18 cellular contexts compared by ENCODE assay signal in genomic region chr2:230982528-230982927, GRCh38. TPM values are rescaled to one million over a fixed set of nuclear protein-coding genes. Genes with fewer than 3 reads are reported as not detected.
DNase-seq lines count a peak whose midpoint lies in the region; ATAC-seq, FAIRE-seq and TF ChIP-seq lines count a peak whose summit lies in the region.
"Had no signal": no experiment of that assay in that cellular context is flagged by ENCODE, and none has a peak within 500 bp of the region (broad histone marks: within the 10 kb centered on the region; RNA-seq: fewer than 3 reads in every experiment).

No MANE protein-coding gene starts in this region.

- H3F3A ChIP-seq in smooth muscle cell (ENCODE audit: low read depth): no peaks in the 10 kb centered on the region

- H3K36me3 ChIP-seq in GM12878 (ENCODE audit: control insufficient read depth in 2 of 2, insufficient read depth in 2 of 2, low read length in 1 of 2) (no peaks in the 10 kb centered on the region), smooth muscle cell (ENCODE audit: low read depth) (no peaks in the 10 kb centered on the region)
- H3K36me3 ChIP-seq in naive thymus-derived CD4-positive, alpha-beta T cell (ENCODE audit: control insufficient read depth in 2 of 3, insufficient read depth in 3 of 3, low read length in 3 of 3): no peaks in the 10 kb centered on the region
- H3K36me3 ChIP-seq: HAP-1 had no signal

- TF ChIP-seq CTCF in natural killer cell (IDR thresholded peaks at IDR 0.05) (no peak), GM12878 (IDR thresholded peaks at IDR 0.05 in 2 of 3, conservative IDR thresholded peaks at IDR 0.05 in 1 of 3; ENCODE audit: control insufficient read depth in 2 of 3, extremely low read depth in 1 of 3, insufficient read depth in 1 of 3, low read depth in 3 of 3, low read length in 3 of 3) (no peak), smooth muscle cell (IDR thresholded peaks at IDR 0.05; ENCODE audit: borderline replicate concordance, insufficient read depth, poor library complexity, severe bottlenecking) (no peak)

- H2AFZ ChIP-seq in GM12878 (ENCODE audit: control insufficient read depth, low read depth, low read length) (no peak overlapping the region), smooth muscle cell (ENCODE audit: low read depth) (no peak overlapping the region)

- WGBS in GM12878 (ENCODE audit: insufficient coverage, insufficient replicate concordance, low lambda C conversion rate, missing lambda C conversion rate): 3% methylated on average over 3 of the region's 3 CpGs
- 86% methylated on average over 3 of the region's 3 CpGs for WGBS in smooth muscle cell (ENCODE audit: low lambda C conversion rate)

- no peak overlapping the region for H3K4me3 ChIP-seq in GM12878
- no peak overlapping the region for H3K4me3 ChIP-seq in naive thymus-derived CD4-positive, alpha-beta T cell (ENCODE audit: low read length)
- no peak overlapping the region for H3K4me3 ChIP-seq in smooth muscle cell
- H3K4me3 ChIP-seq: HAP-1 had no signal

- no peaks in the 10 kb centered on the region for H3K9me3 Mint-ChIP-seq in natural killer cell treated with Interleukin-12 subunit alpha and Interleukin-12 subunit beta and Interleukin-15 and Interleukin-18, amount 100 ng/mL, for 72 hours
- no peaks in the 10 kb centered on the region for H3K9me3 Mint-ChIP-seq in natural killer cell
- H3K9me3 Mint-ChIP-seq in T-helper 2 cell treated with Interferon-gamma antibody and Interleukin-4, amounts not matched to agents 5 μg/mL and 100 μg/mL, for 36 hours: no peaks in the 10 kb centered on the region
- H3K9me3 Mint-ChIP-seq in naive thymus-derived CD4-positive, alpha-beta T cell: no peaks in the 10 kb centered on the region
- H3K9me3 Mint-ChIP-seq: IgD-negative memory B cell had no signal

- TF ChIP-seq POLR2A in GM12878 (IDR thresholded peaks at IDR 0.05; ENCODE audit: low read depth, low read length): no peak

- RAD21 ChIA-PET in GM12878 (lab: Charles Lee; ENCODE audit: unreplicated experiment): interaction anchor here (0.6 to 10.9 kb wide), 6 partner anchors 8 to 158 kb away, joined by 3 to 400 read pairs (median 61); partner anchors contain the start of gene GPR55

- H4K20me1 ChIP-seq in GM12878 (ENCODE audit: control insufficient read depth, insufficient read depth): no peaks in the 10 kb centered on the region
- H4K20me1 ChIP-seq in smooth muscle cell (ENCODE audit: low read depth): no peaks in the 10 kb centered on the region

- ATAC-seq in natural killer cell treated with Interleukin-12 subunit alpha and Interleukin-12 subunit beta and Interleukin-15 and Interleukin-18, amount 100 ng/mL, for 72 hours: no peak
- ATAC-seq in natural killer cell: no peak
- ATAC-seq in GM12878: no peak
- no peak for ATAC-seq in naive thymus-derived CD4-positive, alpha-beta T cell

- no TSS peak for BruUV-seq in GM12878 (replicated peaks; lab: Mats Ljungman, UMichigan)

- H3K4me1 ChIP-seq in GM12878 (ENCODE audit: control insufficient read depth, insufficient read depth, low read length): peaks cover 85% of the 10 kb centered on the region
- peaks cover 12 to 32% of the 10 kb centered on the region in 2 donors for H3K4me1 ChIP-seq in naive thymus-derived CD4-positive, alpha-beta T cell (ENCODE audit: control insufficient read depth in 2 of 2, insufficient read depth in 2 of 2, low read length in 2 of 2)
- H3K4me1 ChIP-seq in smooth muscle cell (ENCODE audit: low read depth): no peaks in the 10 kb centered on the region

- peak overlapping the region; percentile 52 for H3K4me2 ChIP-seq in GM12878 (ENCODE audit: control insufficient read depth, insufficient read depth)
- H3K4me2 ChIP-seq in smooth muscle cell: no peak overlapping the region

- no peaks in the 10 kb centered on the region for H3K9me3 ChIP-seq in GM12878 (replicated peaks; ENCODE audit: control insufficient read depth, insufficient read depth, low read length)
- H3K9me3 ChIP-seq in naive thymus-derived CD4-positive, alpha-beta T cell (ENCODE audit: control insufficient read depth in 2 of 3, low read length in 3 of 3): no peaks in the 10 kb centered on the region
- H3K9me3 ChIP-seq in smooth muscle cell (replicated peaks; ENCODE audit: low read depth): no peaks in the 10 kb centered on the region
- H3K9me3 ChIP-seq: HAP-1 had no signal

- no peak for FAIRE-seq in GM12878 (lab: Jason Lieb, UNC)
- FAIRE-seq: HTR-8/SVneo had no signal

- intact Hi-C loops in natural killer cell (cut with micrococcal nuclease): no loop called here
- intact Hi-C loops in GM12878 (cut with micrococcal nuclease; ENCODE audit: unreplicated experiment): no loop called here
- intact Hi-C loops in naive thymus-derived CD4-positive, alpha-beta T cell (cut with micrococcal nuclease): no loop called here

- H3K4me1 Mint-ChIP-seq in natural killer cell treated with Interleukin-12 subunit alpha and Interleukin-12 subunit beta and Interleukin-15 and Interleukin-18, amount 100 ng/mL, for 72 hours (ENCODE audit: low read depth in 2 of 2): peaks cover 35 to 73% of the 10 kb centered on the region in 2 donors
- H3K4me1 Mint-ChIP-seq in natural killer cell: peaks cover 19 to 30% of the 10 kb centered on the region in 2 donors
- H3K4me1 Mint-ChIP-seq in T-helper 2 cell treated with Interferon-gamma antibody and Interleukin-4, amounts not matched to agents 5 μg/mL and 100 μg/mL, for 36 hours (ENCODE audit: low read depth): peaks cover 63% of the 10 kb centered on the region
- H3K4me1 Mint-ChIP-seq in naive thymus-derived CD4-positive, alpha-beta T cell: peaks cover 16 to 54% (median 19%) of the 10 kb centered on the region in 7 donors

- DNase-seq in natural killer cell treated with Interleukin-12 subunit alpha and Interleukin-12 subunit beta and Interleukin-15 and Interleukin-18, amount 100 ng/mL, for 72 hours (ENCODE audit: low spot score): no peak
- DNase-seq in natural killer cell: no peak
- DNase-seq in T-helper 2 cell treated with Interferon-gamma antibody and Interleukin-4, amounts not matched to agents 5 μg/mL and 100 μg/mL, for 36 hours (ENCODE audit: low spot score): no peak
- DNase-seq in GM12878 (ENCODE audit: low read depth, low spot score): no peak
- no peak for DNase-seq in naive thymus-derived CD4-positive, alpha-beta T cell
- no peak for DNase-seq in smooth muscle cell (lab: John Stamatoyannopoulos, UW; ENCODE audit: unreplicated experiment)
- DNase-seq in NCI-H1694 treated with DMSO at 0.1 percent for 48 hours (lab: John Stamatoyannopoulos, UW): no peak
- DNase-seq: DMS153, NCI-H1105, NCI-H1694, NCI-H226, NCI-H524 treated with DMSO at 0.1 percent for 48 hours had no signal

- no peak for TF ChIP-seq EP300 in GM12878 (IDR thresholded peaks at IDR 0.05; ENCODE audit: borderline replicate concordance in 1 of 2, control insufficient read depth in 1 of 2, low read depth in 2 of 2, low read length in 2 of 2)

- H3K27me3 ChIP-seq in GM12878 (replicated peaks in 1 of 2; ENCODE audit: control insufficient read depth in 2 of 2, insufficient read depth in 2 of 2, low read length in 1 of 2) (no peaks in the 10 kb centered on the region), smooth muscle cell (ENCODE audit: low read depth) (no peaks in the 10 kb centered on the region)
- H3K27me3 ChIP-seq in naive thymus-derived CD4-positive, alpha-beta T cell (ENCODE audit: control insufficient read depth in 2 of 2, insufficient read depth in 2 of 2, low read length in 2 of 2): no peaks in the 10 kb centered on the region

- in situ Hi-C loops in GM12878 (cut with MboI): loop anchor here (10.0 kb wide), 1 partner anchor 58 kb away; the partner anchor contains the start of gene GPR55

- POLR2A ChIA-PET in GM12878 (lab: Charles Lee): interaction anchor here (1.4 to 8.4 kb wide), 5 partner anchors 9 to 58 kb away, joined by 7 to 144 read pairs (median 15); partner anchors contain the start of gene GPR55
- POLR2A ChIA-PET in naive thymus-derived CD4-positive, alpha-beta T cell (lab: Charles Lee): no interaction called here

- SMC1A ChIA-PET in GM12878 (lab: Charles Lee; ENCODE audit: uncharacterized antibody, unreplicated experiment): interaction anchor here (0.9 to 10.0 kb wide), 7 partner anchors 11 to 158 kb away, joined by 3 to 411 read pairs (median 122); partner anchors contain the start of gene GPR55

- peak overlapping the region in 1 of 2 donors; percentile 67 for H3K27ac Mint-ChIP-seq in natural killer cell treated with Interleukin-12 subunit alpha and Interleukin-12 subunit beta and Interleukin-15 and Interleukin-18, amount 100 ng/mL, for 72 hours
- H3K27ac Mint-ChIP-seq in natural killer cell: no peak overlapping the region
- H3K27ac Mint-ChIP-seq in T-helper 2 cell treated with Interferon-gamma antibody and Interleukin-4, amounts not matched to agents 5 μg/mL and 100 μg/mL, for 36 hours: no peak overlapping the region
- H3K27ac Mint-ChIP-seq in naive thymus-derived CD4-positive, alpha-beta T cell: no peak overlapping the region
- H3K27ac Mint-ChIP-seq: IgD-negative memory B cell had no signal

- peak overlapping the region; percentile 85 for H3K4me3 Mint-ChIP-seq in natural killer cell treated with Interleukin-12 subunit alpha and Interleukin-12 subunit beta and Interleukin-15 and Interleukin-18, amount 100 ng/mL, for 72 hours
- no peak overlapping the region for H3K4me3 Mint-ChIP-seq in natural killer cell
- H3K4me3 Mint-ChIP-seq in T-helper 2 cell treated with Interferon-gamma antibody and Interleukin-4, amounts not matched to agents 5 μg/mL and 100 μg/mL, for 36 hours: peak overlapping the region; percentile 39
- no peak overlapping the region for H3K4me3 Mint-ChIP-seq in naive thymus-derived CD4-positive, alpha-beta T cell

- peak overlapping the region; percentile 100 for H3K27ac ChIP-seq in GM12878 (ENCODE audit: control insufficient read depth, insufficient read depth)
- H3K27ac ChIP-seq in naive thymus-derived CD4-positive, alpha-beta T cell (ENCODE audit: low read depth, low read length): no peak overlapping the region
- no peak overlapping the region for H3K27ac ChIP-seq in smooth muscle cell (ENCODE audit: low read depth)
- H3K27ac ChIP-seq: C4-2B, HL-60 had no signal

- H3K79me2 ChIP-seq in GM12878 (ENCODE audit: control insufficient read depth, insufficient read depth, low read length) (peaks cover 50% of the 10 kb centered on the region), smooth muscle cell (ENCODE audit: low read depth) (no peaks in the 10 kb centered on the region)

- H3K9ac ChIP-seq in GM12878 (ENCODE audit: control insufficient read depth, insufficient read depth, low read length) (peak overlapping the region; percentile 32; the same call in 1 of the 2 replicates), smooth muscle cell (ENCODE audit: low read depth) (no peak overlapping the region)

- no peak for TF ChIP-seq RAD21 in GM12878 (IDR thresholded peaks at IDR 0.05; ENCODE audit: insufficient read depth, low read depth, low read length)

- H3K36me3 Mint-ChIP-seq in natural killer cell treated with Interleukin-12 subunit alpha and Interleukin-12 subunit beta and Interleukin-15 and Interleukin-18, amount 100 ng/mL, for 72 hours: peaks cover 5% of the 10 kb centered on the region
- no peaks in the 10 kb centered on the region for H3K36me3 Mint-ChIP-seq in natural killer cell
- H3K36me3 Mint-ChIP-seq in T-helper 2 cell treated with Interferon-gamma antibody and Interleukin-4, amounts not matched to agents 5 μg/mL and 100 μg/mL, for 36 hours (ENCODE audit: low read depth): no peaks in the 10 kb centered on the region
- H3K36me3 Mint-ChIP-seq in naive thymus-derived CD4-positive, alpha-beta T cell: no peaks in the 10 kb centered on the region
- H3K36me3 Mint-ChIP-seq: IgD-negative memory B cell had no signal

- CTCF ChIA-PET in GM12878 (lab: Yijun Ruan, JAX): interaction anchor here (0.8 to 10.9 kb wide), 11 partner anchors 8 to 246 kb away, joined by 3 to 372 read pairs (median 3); no protein-coding TSS in a partner anchor
- CTCF ChIA-PET in naive thymus-derived CD4-positive, alpha-beta T cell (lab: Charles Lee): no interaction called here

- peaks cover 8 to 44% of the 10 kb centered on the region in 2 donors for H3K27me3 Mint-ChIP-seq in natural killer cell treated with Interleukin-12 subunit alpha and Interleukin-12 subunit beta and Interleukin-15 and Interleukin-18, amount 100 ng/mL, for 72 hours
- peaks cover 42 to 72% of the 10 kb centered on the region in 2 donors for H3K27me3 Mint-ChIP-seq in natural killer cell (ENCODE audit: low read depth in 2 of 2)
- H3K27me3 Mint-ChIP-seq in T-helper 2 cell treated with Interferon-gamma antibody and Interleukin-4, amounts not matched to agents 5 μg/mL and 100 μg/mL, for 36 hours (ENCODE audit: low read depth): peaks cover 32% of the 10 kb centered on the region
- H3K27me3 Mint-ChIP-seq in naive thymus-derived CD4-positive, alpha-beta T cell: peaks cover 0 to 32% (median 0%) of the 10 kb centered on the region in 5 donors

RNA-seq across cellular contexts. Expression of gene SPATA3, which starts 13.4 kb away (rescaled TPM):
- under 1 TPM in 1 of 2 donors, not detected in 1; 0.50 TPM for total RNA-seq in natural killer cell treated with Interleukin-12 subunit alpha and Interleukin-12 subunit beta and Interleukin-15 and Interleukin-18, amount 100 ng/mL, for 72 hours
- total RNA-seq in natural killer cell (not detected), GM12878 (2014; rRNA removed) (not detected in 2 replicates), GM12878 (2014; rRNA removed; fragmentation: Illumina TruSeq; extraction: Trizol) (not detected in 2 replicates), GM12878 (2021) (0.19 TPM in 1 of 2 replicates, not detected in the other), smooth muscle cell (not detected in 2 replicates)
- 0.71 TPM in 1 of 2 replicates, not detected in the other for total RNA-seq in GM12878 (2013; cell fraction: nucleolus; rRNA removed)
- polyA plus RNA-seq in GM12878 (2011; ENCODE audit: low read depth): not detected
- polyA plus RNA-seq in GM12878 (2011; rRNA removed) (not detected in 2 replicates), GM12878 (2014; fragmentation: Illumina TruSeq; extraction: Trizol) (not detected in 2 replicates), GM12878 (2014; fragmentation: Nextera tagmentation; extraction: Ambion mirVana) (not detected), GM12878 (2014; rRNA removed) (0.22 TPM in 1 of 2 replicates, not detected in the other), GM12878 (2016; fragmentation: Nextera tagmentation; extraction: Ambion mirVana) (not detected), smooth muscle cell (not detected in 2 replicates)
- polyA plus RNA-seq in GM12878 (2011; cell fraction: cytosol; rRNA removed): not detected in 2 replicates
- polyA plus RNA-seq in GM12878 (2011; cell fraction: nucleus; rRNA removed): not detected in 2 replicates
- polyA plus RNA-seq in GM12878 (2012): not detected in 2 replicates
- not detected in 2 replicates for polyA minus RNA-seq in GM12878 (2011; rRNA and poly(A)+ RNA removed)
- not detected in 2 replicates for polyA minus RNA-seq in GM12878 (2011; cell fraction: cytosol; rRNA and poly(A)+ RNA removed)
- not detected in 2 replicates for polyA minus RNA-seq in GM12878 (2011; cell fraction: nucleus; rRNA and poly(A)+ RNA removed)
- total RNA-seq in naive thymus-derived CD4-positive, alpha-beta T cell: not detected
- polyA plus RNA-seq in naive thymus-derived CD4-positive, alpha-beta T cell: not detected
- total RNA-seq: LHCN-M2 had no signal
- polyA plus RNA-seq: IgD-negative memory B cell had no signal

RNA-seq across cellular contexts. Expression of gene C2orf72, which starts 54.8 kb away (rescaled TPM):
- total RNA-seq in natural killer cell treated with Interleukin-12 subunit alpha and Interleukin-12 subunit beta and Interleukin-15 and Interleukin-18, amount 100 ng/mL, for 72 hours: 1 to 10 TPM in 1 of 2 donors, under 1 TPM in 1; 0.36 to 2.2 TPM
- total RNA-seq in natural killer cell: not detected
- 0.20 and 0.25 TPM in 2 replicates for total RNA-seq in GM12878 (2013; cell fraction: nucleolus; rRNA removed)
- total RNA-seq in GM12878 (2014; rRNA removed): under 0.01 TPM in 1 of 2 replicates, not detected in the other
- not detected in 2 replicates for total RNA-seq in GM12878 (2014; rRNA removed; fragmentation: Illumina TruSeq; extraction: Trizol)
- 0.08 and 0.18 TPM in 2 replicates for total RNA-seq in GM12878 (2021)
- 0.26 TPM for polyA plus RNA-seq in GM12878 (2011; ENCODE audit: low read depth)
- 0.23 and 0.29 TPM in 2 replicates for polyA plus RNA-seq in GM12878 (2011; rRNA removed)
- 0.22 and 0.81 TPM in 2 replicates for polyA plus RNA-seq in GM12878 (2011; cell fraction: cytosol; rRNA removed)
- polyA plus RNA-seq in GM12878 (2011; cell fraction: nucleus; rRNA removed): 0.53 and 0.73 TPM in 2 replicates
- 0.32 and 0.48 TPM in 2 replicates for polyA plus RNA-seq in GM12878 (2012)
- polyA plus RNA-seq in GM12878 (2014; fragmentation: Illumina TruSeq; extraction: Trizol): not detected in 2 replicates
- polyA plus RNA-seq in GM12878 (2014; fragmentation: Nextera tagmentation; extraction: Ambion mirVana): not detected
- 0.03 TPM in 1 of 2 replicates, not detected in the other for polyA plus RNA-seq in GM12878 (2014; rRNA removed)
- polyA plus RNA-seq in GM12878 (2016; fragmentation: Nextera tagmentation; extraction: Ambion mirVana): not detected
- 0.37 and 0.46 TPM in 2 replicates for polyA minus RNA-seq in GM12878 (2011; rRNA and poly(A)+ RNA removed)
- polyA minus RNA-seq in GM12878 (2011; cell fraction: cytosol; rRNA and poly(A)+ RNA removed): 0.94 TPM in 1 of 2 replicates, not detected in the other
- polyA minus RNA-seq in GM12878 (2011; cell fraction: nucleus; rRNA and poly(A)+ RNA removed): 0.24 TPM in 1 of 2 replicates, not detected in the other
- under 1 TPM in 1 of 5 experiments, not detected in 4; 0.60 TPM for total RNA-seq in naive thymus-derived CD4-positive, alpha-beta T cell
- polyA plus RNA-seq in naive thymus-derived CD4-positive, alpha-beta T cell: not detected
- 0.40 and 1.2 TPM in 2 replicates for total RNA-seq in smooth muscle cell
- polyA plus RNA-seq in smooth muscle cell: 0.48 and 1.1 TPM in 2 replicates
- polyA plus RNA-seq: IgD-negative memory B cell had no signal

RNA-seq across cellular contexts. Expression of gene GPR55, which starts 57.5 kb away (rescaled TPM):
- 1 to 10 TPM in 1 of 2 donors, under 1 TPM in 1; 0.26 to 5.5 TPM for total RNA-seq in natural killer cell treated with Interleukin-12 subunit alpha and Interleukin-12 subunit beta and Interleukin-15 and Interleukin-18, amount 100 ng/mL, for 72 hours
- total RNA-seq in natural killer cell (1 to 10 TPM in 1 of 3 donors, under 1 TPM in 2; 0.09 to 1.1 (median 0.40) TPM), GM12878 (2014; rRNA removed) (11.2 and 12.3 TPM in 2 replicates), GM12878 (2014; rRNA removed; fragmentation: Illumina TruSeq; extraction: Trizol) (18.1 and 19.2 TPM in 2 replicates), GM12878 (2021) (26.8 and 30.1 TPM in 2 replicates), smooth muscle cell (not detected in 2 replicates)
- 20.6 and 24.6 TPM in 2 replicates for total RNA-seq in GM12878 (2013; cell fraction: nucleolus; rRNA removed)
- 12.4 TPM for polyA plus RNA-seq in GM12878 (2011; ENCODE audit: low read depth)
- polyA plus RNA-seq in GM12878 (2011; rRNA removed) (16.5 and 26.9 TPM in 2 replicates), GM12878 (2014; fragmentation: Illumina TruSeq; extraction: Trizol) (20.4 and 24.4 TPM in 2 replicates), GM12878 (2014; fragmentation: Nextera tagmentation; extraction: Ambion mirVana) (1 to 10 TPM; 2.1 to 5.5 TPM), GM12878 (2014; rRNA removed) (23.4 and 23.5 TPM in 2 replicates), GM12878 (2016; fragmentation: Nextera tagmentation; extraction: Ambion mirVana) (10 to 100 TPM; 12.6 to 13.2 TPM), smooth muscle cell (not detected in 2 replicates)
- 26.5 and 38.7 TPM in 2 replicates for polyA plus RNA-seq in GM12878 (2011; cell fraction: cytosol; rRNA removed)
- polyA plus RNA-seq in GM12878 (2011; cell fraction: nucleus; rRNA removed): 39.0 and 48.7 TPM in 2 replicates
- polyA plus RNA-seq in GM12878 (2012): 17.2 and 17.7 TPM in 2 replicates
- 60.8 and 66.5 TPM in 2 replicates for polyA minus RNA-seq in GM12878 (2011; rRNA and poly(A)+ RNA removed)
- polyA minus RNA-seq in GM12878 (2011; cell fraction: cytosol; rRNA and poly(A)+ RNA removed): 6.0 and 6.2 TPM in 2 replicates
- 10.9 and 19.2 TPM in 2 replicates for polyA minus RNA-seq in GM12878 (2011; cell fraction: nucleus; rRNA and poly(A)+ RNA removed)
- total RNA-seq in naive thymus-derived CD4-positive, alpha-beta T cell: 1 to 10 TPM; 1.3 to 8.8 (median 2.5) TPM
- 1 to 10 TPM; 1.4 to 1.5 TPM for polyA plus RNA-seq in naive thymus-derived CD4-positive, alpha-beta T cell
- total RNA-seq: LHCN-M2 had no signal

Comparison
In these comparisons a context has a peak if more than half of its experiments do, and no peak if none do; other contexts are left out.
1. H3K4me3 Mint-ChIP-seq: peak in natural killer cell treated with Interleukin-12 subunit alpha and Interleukin-12 subunit beta and Interleukin-15 and Interleukin-18, amount 100 ng/mL, for 72 hours (single experiment) and T-helper 2 cell treated with Interferon-gamma antibody and Interleukin-4, amounts not matched to agents 5 μg/mL and 100 μg/mL, for 36 hours (single experiment); none in natural killer cell (single experiment) and naive thymus-derived CD4-positive, alpha-beta T cell (0 of 10).